19 cellular contexts compared by ENCODE assay signal in genomic region chr5:153699035-153699434, GRCh38.
"Had no signal": no experiment of that assay in that cellular context is flagged by ENCODE, and none has a peak within 500 bp of the region (broad histone marks: within the 10 kb centered on the region; RNA-seq: fewer than 3 reads in every experiment).

No MANE protein-coding gene starts in this region.

- H3K4me2 ChIP-seq: hepatocyte had no signal

- H3K36me3 Mint-ChIP-seq: natural killer cell treated with Interleukin-12 subunit alpha and Interleukin-12 subunit beta and Interleukin-15 and Interleukin-18, amount 100 ng/mL, for 72 hours had no signal

- ATAC-seq: effector memory CD8-positive, alpha-beta T cell; left ventricle myocardium superior; natural killer cell treated with Interleukin-12 subunit alpha and Interleukin-12 subunit beta and Interleukin-15 and Interleukin-18, amount 100 ng/mL, for 72 hours had no signal

- H2AFZ ChIP-seq: hepatocyte had no signal

- H3K27ac Mint-ChIP-seq: effector memory CD8-positive, alpha-beta T cell; natural killer cell treated with Interleukin-12 subunit alpha and Interleukin-12 subunit beta and Interleukin-15 and Interleukin-18, amount 100 ng/mL, for 72 hours had no signal

- H3K27me3 ChIP-seq: hepatocyte, tibial nerve, vagina had no signal

- H3K36me3 ChIP-seq: tibial nerve, vagina had no signal

- H3K4me3 ChIP-seq: hepatocyte, skin epidermis, tibial nerve, vagina had no signal

- H3K79me2 ChIP-seq: hepatocyte had no signal

- H3K4me1 ChIP-seq: tibial nerve, vagina had no signal

- H3K9me3 ChIP-seq: tibial nerve, vagina had no signal

- DNase-seq: activated CD4-positive, CD25-positive, alpha-beta regulatory T cell treated with anti-CD3 and anti-CD28 coated beads, Interleukin-2, amount 50 U/mL, for 72 hours; activated naive CD4-positive, alpha-beta T cell treated with Interleukin-2 at 50 U/mL for 16 hours; anterior cingulate cortex; dermis blood vessel endothelial cell; effector memory CD8-positive, alpha-beta T cell; erythroblast; kidney glomerular epithelial cell; left ventricle myocardium superior; mesenchymal stem cell; nucleus accumbens; stimulated activated CD4-positive, alpha-beta T cell treated with anti-CD3 and anti-CD28 coated beads, Interleukin-15, amount 100 ng/mL, for 24 hours; stimulated activated CD4-positive, alpha-beta T cell treated with anti-CD3 and anti-CD28 coated beads, Interleukin-4, amount 100 ng/mL, for 1 hour; stimulated activated naive CD4-positive, alpha-beta T cell treated with Interleukin-2 at 50 U/mL for 16 hours; substantia nigra had no signal

- H3K27me3 Mint-ChIP-seq: effector memory CD8-positive, alpha-beta T cell had no signal

- H3K27ac ChIP-seq: hepatocyte, skin epidermis, tibial nerve, vagina had no signal

- H3K4me3 Mint-ChIP-seq: effector memory CD8-positive, alpha-beta T cell; natural killer cell treated with Interleukin-12 subunit alpha and Interleukin-12 subunit beta and Interleukin-15 and Interleukin-18, amount 100 ng/mL, for 72 hours had no signal
